8 cellular contexts compared by ENCODE assay signal in the genomic region with DNA sequence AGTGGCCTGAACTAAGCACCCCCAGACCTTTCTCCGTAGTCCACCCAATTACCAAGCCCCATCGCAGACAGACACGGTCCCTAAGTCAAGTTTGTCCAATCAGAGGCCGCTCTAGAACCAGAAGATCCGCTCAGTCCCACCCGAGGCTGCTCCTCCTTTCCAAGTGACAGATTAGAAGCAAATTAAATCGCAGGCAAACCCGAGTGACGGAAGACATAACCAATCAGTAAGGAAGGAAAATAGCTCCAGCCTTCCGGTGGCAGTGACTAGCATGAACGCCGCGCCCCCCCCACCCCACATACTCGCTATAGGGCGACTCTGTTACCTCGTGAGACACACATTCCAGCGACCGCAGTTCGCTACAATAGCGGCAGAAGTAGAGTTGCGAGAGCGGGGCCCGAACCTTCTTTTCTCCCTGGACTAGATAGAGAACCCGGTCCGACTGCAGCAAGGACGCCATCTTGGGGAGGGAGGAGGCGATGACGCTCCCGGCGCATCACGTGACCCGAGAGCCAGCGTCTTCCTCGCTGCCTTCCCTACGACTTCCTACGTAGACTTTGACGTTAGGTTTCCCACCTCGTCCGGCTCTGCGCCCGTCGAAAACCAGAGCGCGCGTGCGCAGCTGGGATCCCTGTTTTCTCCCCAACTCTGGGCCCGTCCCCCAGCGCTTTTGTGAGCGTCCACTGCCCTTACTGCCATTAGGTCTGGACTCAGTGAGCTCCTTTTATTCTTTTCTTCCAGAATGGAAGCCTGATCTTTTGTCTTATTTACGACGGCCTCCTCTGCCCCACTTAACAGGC. TPM values are rescaled to one million over a fixed set of nuclear protein-coding genes. Genes with fewer than 3 reads are reported as not detected.
DNase-seq lines count a peak whose midpoint lies in the region; ATAC-seq and TF ChIP-seq lines count a peak whose summit lies in the region.

Gene DCTN4, minus strand, starts transcription at position 484 of the 800 bp plus-strand sequence. Its CDS starts 24 bp downstream, at position 460.

- H3K36me3 ChIP-seq in DND-41 (ENCODE audit: insufficient read depth, low read length) = peaks cover 29% of the 10 kb centered on the region
- H3K36me3 ChIP-seq in KOPT-K1 (ENCODE audit: insufficient read depth, low read length) = peaks cover 34% of the 10 kb centered on the region
- peaks cover 0 to 26% (median 0%) of the 10 kb centered on the region in 3 donors for H3K36me3 ChIP-seq in Peyer's patch
- peaks cover 15 to 26% (median 26%) of the 10 kb centered on the region in 4 donors for H3K36me3 ChIP-seq in esophagus muscularis mucosa
- peaks cover 27% of the 10 kb centered on the region for H3K36me3 ChIP-seq in muscle layer of colon (ENCODE audit: insufficient read depth, low read length)

- DNase-seq in DND-41 = peak; percentile 95
- DNase-seq in Peyer's patch = peak; percentile 94 to 98 (median 97)
- peak; percentile 95 to 96 for DNase-seq in activated T-cell treated with anti-CD3 and anti-CD28 coated beads, Interleukin-2, amount 50 U/mL, for 48 hours
- peak; percentile 99 for DNase-seq in esophagus muscularis mucosa (ENCODE audit: extremely low spot score)
- peak; percentile 88 for DNase-seq in stimulated activated CD8-positive, alpha-beta memory T cell treated with anti-CD3 and anti-CD28 coated beads, Interleukin-7, amount 100 ng/mL, for 24 hours (ENCODE audit: low read depth)

- TF ChIP-seq CTCF in DND-41 (IDR thresholded peaks at IDR 0.05; ENCODE audit: borderline replicate concordance, extremely low read depth, low read length, poor library complexity, severe bottlenecking) (no peak), Peyer's patch (IDR thresholded peaks at IDR 0.05) (peak in 1 of 6 experiments; percentile 6), esophagus muscularis mucosa (IDR thresholded peaks at IDR 0.05) (no peak)

- no peaks in the 10 kb centered on the region for H3K27me3 ChIP-seq in DND-41 (ENCODE audit: insufficient read depth, low read length, poor library complexity)
- H3K27me3 ChIP-seq in Peyer's patch = no peaks in the 10 kb centered on the region
- H3K27me3 ChIP-seq in esophagus muscularis mucosa = no peaks in the 10 kb centered on the region
- no peaks in the 10 kb centered on the region for H3K27me3 ChIP-seq in muscle layer of colon (ENCODE audit: control insufficient read depth in 1 of 2, insufficient read depth in 2 of 2, low read length in 2 of 2)

- H3K4me3 ChIP-seq in DND-41 (ENCODE audit: low read depth in 1 of 2, low read length in 2 of 2) (peak within 1 kb of the TSS; percentile 80 to 90), Peyer's patch (peak within 1 kb of the TSS; percentile 53 to 77 (median 72)), esophagus muscularis mucosa (peak within 1 kb of the TSS; percentile 62 to 91 (median 70)), muscle layer of colon (ENCODE audit: low read depth in 1 of 2, low read length in 2 of 2) (peak within 1 kb of the TSS; percentile 69 to 82)

- H3K9me3 ChIP-seq in DND-41 (ENCODE audit: insufficient read depth, low read length, severe bottlenecking) = no peaks in the 10 kb centered on the region
- H3K9me3 ChIP-seq in KOPT-K1 (ENCODE audit: insufficient read depth, low read length, poor library complexity, severe bottlenecking) = no peaks in the 10 kb centered on the region
- no peaks in the 10 kb centered on the region for H3K9me3 ChIP-seq in Peyer's patch
- H3K9me3 ChIP-seq in esophagus muscularis mucosa = no peaks in the 10 kb centered on the region
- no peaks in the 10 kb centered on the region for H3K9me3 ChIP-seq in muscle layer of colon (ENCODE audit: low read length)

- peak within 1 kb of the TSS; percentile 89 for H3K27ac ChIP-seq in DND-41 (ENCODE audit: low read length)
- H3K27ac ChIP-seq in KOPT-K1 (ENCODE audit: low read depth, low read length, poor library complexity, severe bottlenecking) = peak within 1 kb of the TSS; percentile 80
- H3K27ac ChIP-seq in Peyer's patch = peak within 1 kb of the TSS; percentile 87 to 98 (median 96)
- H3K27ac ChIP-seq in esophagus muscularis mucosa (replicated peaks in 1 of 4) = peak within 1 kb of the TSS; percentile 91 to 96 (median 94)
- H3K27ac ChIP-seq in muscle layer of colon (ENCODE audit: low read depth, low read length) = peak within 1 kb of the TSS; percentile 96

- intact Hi-C loops in esophagus muscularis mucosa (cut with DNase I) = loop anchor here (5.0 kb wide), 1 partner anchor 56 kb away; the partner anchor contains the start of gene RBM22

- H2AFZ ChIP-seq in DND-41 (ENCODE audit: low read depth, low read length) = peak within 1 kb of the TSS; percentile 76

- ATAC-seq in DND-41 (ENCODE audit: insufficient read depth, low read depth) (peak; percentile 96), GM21825 (IDR thresholded peaks at IDR 0.05; ENCODE audit: unreplicated experiment) (peak; percentile 96)

- H3K9ac ChIP-seq in DND-41 (ENCODE audit: low read depth, low read length) (peak within 1 kb of the TSS; percentile 79), muscle layer of colon (ENCODE audit: low read length) (peak within 1 kb of the TSS; percentile 75)

- peak within 1 kb of the TSS; percentile 80 for H3K4me2 ChIP-seq in DND-41 (ENCODE audit: insufficient read depth, low read length)

- peaks cover 47% of the 10 kb centered on the region for H3K79me2 ChIP-seq in DND-41 (ENCODE audit: insufficient read depth, low read length)

- 1% methylated on average over 43 of the region's 51 CpGs for WGBS in esophagus muscularis mucosa

- TF ChIP-seq POLR2A in Peyer's patch (IDR thresholded peaks at IDR 0.05) (peak; percentile 27 to 41), esophagus muscularis mucosa (IDR thresholded peaks at IDR 0.05; ENCODE audit: low read depth) (peak; percentile 37)

- H4K20me1 ChIP-seq in DND-41 (ENCODE audit: insufficient read depth, low read length) = peaks cover 2% of the 10 kb centered on the region; the same call in 1 of the 2 replicates

- peaks cover 23% of the 10 kb centered on the region for H3K4me1 ChIP-seq in DND-41 (ENCODE audit: insufficient read depth, low read length)
- peaks cover 0 to 17% (median 3%) of the 10 kb centered on the region in 4 donors for H3K4me1 ChIP-seq in Peyer's patch
- peaks cover 30 to 41% (median 35%) of the 10 kb centered on the region in 4 donors for H3K4me1 ChIP-seq in esophagus muscularis mucosa
- peaks cover 29% of the 10 kb centered on the region for H3K4me1 ChIP-seq in muscle layer of colon (ENCODE audit: insufficient read depth, low read length)

- TF ChIP-seq EP300 in esophagus muscularis mucosa (IDR thresholded peaks at IDR 0.05) = no peak

RNA-seq across cellular contexts. Expression of gene DCTN4, which starts in this region (rescaled TPM):
- total RNA-seq in Peyer's patch (10 to 100 TPM; 41.7 to 75.9 (median 54.1) TPM), esophagus muscularis mucosa (10 to 100 TPM; 48.5 to 59.7 (median 49.3) TPM)

Comparison
In these comparisons a context has a peak if more than half of its experiments do, and no peak if none do; other contexts are left out.
1. Peak in every context shown above with its lines: DNase-seq, ATAC-seq, H3K4me3 ChIP-seq and H3K27ac ChIP-seq.